ENCODE assay signal across 1 cellular context in the genomic region with DNA sequence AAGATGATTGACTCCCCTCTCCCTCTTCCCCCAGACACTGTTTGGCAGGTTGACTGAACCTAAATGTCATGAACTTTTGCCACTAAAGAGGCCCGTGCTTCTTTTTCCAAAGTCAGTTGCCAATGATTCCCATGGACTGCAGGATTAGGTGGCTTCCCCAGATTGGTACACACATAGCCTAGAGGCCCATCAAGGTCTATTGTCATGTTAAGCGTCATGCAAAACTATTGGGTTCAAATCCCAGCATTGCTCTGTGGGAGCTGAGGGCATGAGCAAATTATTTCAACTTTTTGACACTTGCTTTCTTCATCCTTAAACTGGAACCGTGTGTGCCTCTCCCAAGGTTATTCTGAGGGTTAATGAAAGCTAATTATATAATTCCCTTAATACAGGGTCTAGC.
TF ChIP-seq lines count a peak whose summit lies in the region.

No MANE protein-coding gene starts in this region.

TF ChIP-seq in GM23338, 12 proteins besides CTCF, POLR2A, EP300 and RAD21:
- TF ChIP-seq, protein P1, sequence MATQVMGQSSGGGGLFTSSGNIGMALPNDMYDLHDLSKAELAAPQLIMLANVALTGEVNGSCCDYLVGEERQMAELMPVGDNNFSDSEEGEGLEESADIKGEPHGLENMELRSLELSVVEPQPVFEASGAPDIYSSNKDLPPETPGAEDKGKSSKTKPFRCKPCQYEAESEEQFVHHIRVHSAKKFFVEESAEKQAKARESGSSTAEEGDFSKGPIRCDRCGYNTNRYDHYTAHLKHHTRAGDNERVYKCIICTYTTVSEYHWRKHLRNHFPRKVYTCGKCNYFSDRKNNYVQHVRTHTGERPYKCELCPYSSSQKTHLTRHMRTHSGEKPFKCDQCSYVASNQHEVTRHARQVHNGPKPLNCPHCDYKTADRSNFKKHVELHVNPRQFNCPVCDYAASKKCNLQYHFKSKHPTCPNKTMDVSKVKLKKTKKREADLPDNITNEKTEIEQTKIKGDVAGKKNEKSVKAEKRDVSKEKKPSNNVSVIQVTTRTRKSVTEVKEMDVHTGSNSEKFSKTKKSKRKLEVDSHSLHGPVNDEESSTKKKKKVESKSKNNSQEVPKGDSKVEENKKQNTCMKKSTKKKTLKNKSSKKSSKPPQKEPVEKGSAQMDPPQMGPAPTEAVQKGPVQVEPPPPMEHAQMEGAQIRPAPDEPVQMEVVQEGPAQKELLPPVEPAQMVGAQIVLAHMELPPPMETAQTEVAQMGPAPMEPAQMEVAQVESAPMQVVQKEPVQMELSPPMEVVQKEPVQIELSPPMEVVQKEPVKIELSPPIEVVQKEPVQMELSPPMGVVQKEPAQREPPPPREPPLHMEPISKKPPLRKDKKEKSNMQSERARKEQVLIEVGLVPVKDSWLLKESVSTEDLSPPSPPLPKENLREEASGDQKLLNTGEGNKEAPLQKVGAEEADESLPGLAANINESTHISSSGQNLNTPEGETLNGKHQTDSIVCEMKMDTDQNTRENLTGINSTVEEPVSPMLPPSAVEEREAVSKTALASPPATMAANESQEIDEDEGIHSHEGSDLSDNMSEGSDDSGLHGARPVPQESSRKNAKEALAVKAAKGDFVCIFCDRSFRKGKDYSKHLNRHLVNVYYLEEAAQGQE (IDR thresholded peaks at IDR 0.05; ENCODE audit: unreplicated experiment): no peak
- TF ChIP-seq ZNF331 (CRISPR knock-in tag; IDR thresholded peaks at IDR 0.05; ENCODE audit: low read depth) (no peak), POLR2AphosphoS5 (IDR thresholded peaks at IDR 0.05; ENCODE audit: low read depth) (no peak), ETS1 (IDR thresholded peaks at IDR 0.05) (no peak), EZH2phosphoT487 (IDR thresholded peaks at IDR 0.05; ENCODE audit: unreplicated experiment) (no peak), JUNB (IDR thresholded peaks at IDR 0.05; ENCODE audit: unreplicated experiment) (no peak), ZNF114 (CRISPR knock-in tag; IDR thresholded peaks at IDR 0.05) (no peak), CREB1 (CRISPR knock-in tag; IDR thresholded peaks at IDR 0.05; ENCODE audit: low read depth) (no peak), ZNF462 (CRISPR knock-in tag; IDR thresholded peaks at IDR 0.05) (no peak), NANOG (IDR thresholded peaks at IDR 0.05; ENCODE audit: borderline replicate concordance) (no peak), EZH2 (IDR thresholded peaks at IDR 0.05; ENCODE audit: low read depth, unreplicated experiment) (no peak), STAT1 (IDR thresholded peaks at IDR 0.05; ENCODE audit: unreplicated experiment) (no peak)
